In the genomic region with DNA sequence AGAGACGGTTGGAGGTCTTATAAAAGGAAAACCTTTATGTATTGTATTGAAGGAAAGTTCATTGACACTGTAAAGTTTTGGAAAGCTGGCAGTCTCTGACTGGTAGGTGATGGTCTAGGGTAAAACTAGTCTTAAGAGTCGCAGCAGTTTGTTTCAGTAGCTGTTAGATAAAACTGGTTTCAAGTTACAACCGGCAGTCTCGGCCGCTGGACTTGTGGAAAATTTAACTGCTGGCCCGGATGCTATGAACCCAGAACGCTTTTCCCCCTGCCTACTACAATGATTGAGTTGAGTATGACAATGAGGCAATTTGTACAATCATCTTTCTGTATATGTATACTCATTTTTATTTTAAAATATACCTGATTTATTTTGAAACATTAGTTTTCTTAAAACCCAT, we compare ENCODE assay signal across 19 cellular contexts.
A peak's percentile ranks its signal among the peaks of the same experiment; 100 is the strongest.
DNase-seq lines count a peak whose midpoint lies in the region; ATAC-seq and TF ChIP-seq lines count a peak whose summit lies in the region.
"Had no signal": no experiment of that assay in that cellular context is flagged by ENCODE, and none has a peak within 500 bp of the region (broad histone marks: within the 10 kb centered on the region; RNA-seq: fewer than 3 reads in every experiment).

No MANE protein-coding gene starts in this region.

- POLR2A ChIA-PET in HEK293T (lab: Yijun Ruan, JAX) (no interaction called here), PC-9 (lab: Charles Lee; ENCODE audit: unreplicated experiment) (interaction anchor here (0.5 kb wide), 1 partner anchor 9 kb away, joined by 4 read pairs; no protein-coding TSS in a partner anchor)

- H4K20me1 ChIP-seq in GM23338 (replicated peaks; ENCODE audit: insufficient read depth) (no peaks in the 10 kb centered on the region), PC-9 (ENCODE audit: insufficient read depth) (no peaks in the 10 kb centered on the region)

- CTCF ChIA-PET in HEK293T (lab: Yijun Ruan, JAX) (no interaction called here), PC-9 (lab: Charles Lee) (no interaction called here)

- no peak for ATAC-seq in GM23338
- ATAC-seq in GM19467 (IDR thresholded peaks at IDR 0.05; ENCODE audit: unreplicated experiment): no peak
- ATAC-seq: HepG2 had no signal

- no TSS peak for BruUV-seq in PC-9 (replicated peaks; lab: Mats Ljungman, UMichigan)

- H3K4me3 ChIP-seq in GM23338: no peak overlapping the region
- no peak overlapping the region for H3K4me3 ChIP-seq in PC-9

- DNase-seq in GM23338 (ENCODE audit: low spot score) (peak; percentile 4), HEK293T (ENCODE audit: extremely low spot score) (peak; percentile 5), PC-9 (peak in 1 of 2 experiments; percentile 40), left kidney (ENCODE audit: low read depth, low spot score) (peak; percentile 28), medulla oblongata (ENCODE audit: extremely low spot score) (no peak), amniotic stem cell (lab: John Stamatoyannopoulos, UW) (no peak), GM19240 (ENCODE audit: insufficient read length, low spot score) (no peak)
- DNase-seq: ACHN; BE2C; Caco-2; CD4-positive, alpha-beta T cell; GDM1; HCEC 1CT; HFFc6; KBM-7 had no signal

- H3K36me3 ChIP-seq in GM23338 (ENCODE audit: insufficient read depth): no peaks in the 10 kb centered on the region
- no peaks in the 10 kb centered on the region for H3K36me3 ChIP-seq in PC-9 (ENCODE audit: low read depth)
- H3K36me3 ChIP-seq: BE2C had no signal

- no peak for TF ChIP-seq CTCF in GM23338 (conservative IDR thresholded peaks at IDR 0.05; ENCODE audit: low read depth in 2 of 2)
- no peak for TF ChIP-seq CTCF in PC-9 (conservative IDR thresholded peaks at IDR 0.05)

- H3K27ac Mint-ChIP-seq in GM23338: no peak overlapping the region
- H3K27ac Mint-ChIP-seq: CD4-positive, alpha-beta T cell; HFFc6; IgD-negative memory B cell had no signal

- H3F3A ChIP-seq in GM23338 (replicated peaks; ENCODE audit: low read depth): no peaks in the 10 kb centered on the region
- H3F3A ChIP-seq in PC-9 (ENCODE audit: insufficient read depth, low read depth): peaks cover 7% of the 10 kb centered on the region; the same call in 1 of the 2 replicates

- no peak overlapping the region for H3K4me3 Mint-ChIP-seq in GM23338
- H3K4me3 Mint-ChIP-seq: CD4-positive, alpha-beta T cell; HFFc6 had no signal

- peaks cover 3% of the 10 kb centered on the region for H3K27me3 Mint-ChIP-seq in GM23338 (ENCODE audit: insufficient read depth, low read depth, poor library complexity)
- H3K27me3 Mint-ChIP-seq: CD4-positive, alpha-beta T cell; IgD-negative memory B cell had no signal

- no peaks in the 10 kb centered on the region for H3K9me2 ChIP-seq in GM23338 (ENCODE audit: insufficient read depth)
- H3K9me2 ChIP-seq in PC-9 (ENCODE audit: insufficient read depth): no peaks in the 10 kb centered on the region

- no peak overlapping the region for H3K27ac ChIP-seq in GM23338 (ENCODE audit: low read depth)
- H3K27ac ChIP-seq in PC-9: 0 out of 2 replicates have a peak overlapping the region, but pooled peaks have one; percentile 95
- H3K27ac ChIP-seq: C4-2B had no signal

- H3K4me1 ChIP-seq in GM23338 (ENCODE audit: insufficient read depth) (no peaks in the 10 kb centered on the region), PC-9 (replicated peaks; ENCODE audit: insufficient read depth) (peaks cover 15% of the 10 kb centered on the region)
- H3K4me1 ChIP-seq: BE2C, Caco-2 had no signal

- H3K9me3 Mint-ChIP-seq in GM23338: peaks cover 95% of the 10 kb centered on the region

- H3K79me2 ChIP-seq in GM23338 (replicated peaks; ENCODE audit: insufficient read depth): no peaks in the 10 kb centered on the region
- H3K79me2 ChIP-seq in PC-9 (ENCODE audit: low read depth): no peaks in the 10 kb centered on the region

- H3K27me3 ChIP-seq in GM23338 (ENCODE audit: insufficient read depth) (no peaks in the 10 kb centered on the region), PC-9 (ENCODE audit: insufficient read depth, low read depth) (no peaks in the 10 kb centered on the region)
- H3K27me3 ChIP-seq: BE2C had no signal

- no peaks in the 10 kb centered on the region for H3K4me1 Mint-ChIP-seq in GM23338
- H3K4me1 Mint-ChIP-seq: IgD-negative memory B cell had no signal

- H3K4me2 ChIP-seq in GM23338 (no peak overlapping the region), PC-9 (no peak overlapping the region)

- intact Hi-C loops in PC-9 (cut with micrococcal nuclease; ENCODE audit: unreplicated experiment): loop anchor here (2.0 to 10.0 kb wide), 3 partner anchors 91 to 437 kb away; no protein-coding TSS in a partner anchor

- H2AFZ ChIP-seq in GM23338 (no peak overlapping the region), PC-9 (no peak overlapping the region)

- H3K9me3 ChIP-seq in PC-9 (ENCODE audit: insufficient read depth, low read depth): no peaks in the 10 kb centered on the region; the same call in none of the 2 replicates
- H3K9me3 ChIP-seq: BE2C, Caco-2 had no signal

- peaks cover 45% of the 10 kb centered on the region; the same call in 2 of the 3 replicates for H3K36me3 Mint-ChIP-seq in GM23338 (ENCODE audit: low read depth)
- H3K36me3 Mint-ChIP-seq: IgD-negative memory B cell had no signal

TF ChIP-seq in GM23338, 12 proteins besides CTCF, POLR2A, EP300 and RAD21 (continues in another document):
- no peak for TF ChIP-seq POLR2AphosphoS5 (IDR thresholded peaks at IDR 0.05; ENCODE audit: low read depth)
- no peak for TF ChIP-seq STAT1 (IDR thresholded peaks at IDR 0.05; ENCODE audit: unreplicated experiment)
- no peak for TF ChIP-seq EZH2phosphoT487 (IDR thresholded peaks at IDR 0.05; ENCODE audit: unreplicated experiment)
- TF ChIP-seq CREB1 (CRISPR knock-in tag; IDR thresholded peaks at IDR 0.05; ENCODE audit: low read depth): no peak
- TF ChIP-seq EZH2 (IDR thresholded peaks at IDR 0.05; ENCODE audit: low read depth, unreplicated experiment): no peak
- no peak for TF ChIP-seq JUNB (IDR thresholded peaks at IDR 0.05; ENCODE audit: unreplicated experiment)

TF ChIP-seq in HEK293T, 16 proteins besides CTCF, POLR2A, EP300 and RAD21:
- no peak for TF ChIP-seq SUZ12 (IDR thresholded peaks at IDR 0.05)
- TF ChIP-seq, protein P1, sequence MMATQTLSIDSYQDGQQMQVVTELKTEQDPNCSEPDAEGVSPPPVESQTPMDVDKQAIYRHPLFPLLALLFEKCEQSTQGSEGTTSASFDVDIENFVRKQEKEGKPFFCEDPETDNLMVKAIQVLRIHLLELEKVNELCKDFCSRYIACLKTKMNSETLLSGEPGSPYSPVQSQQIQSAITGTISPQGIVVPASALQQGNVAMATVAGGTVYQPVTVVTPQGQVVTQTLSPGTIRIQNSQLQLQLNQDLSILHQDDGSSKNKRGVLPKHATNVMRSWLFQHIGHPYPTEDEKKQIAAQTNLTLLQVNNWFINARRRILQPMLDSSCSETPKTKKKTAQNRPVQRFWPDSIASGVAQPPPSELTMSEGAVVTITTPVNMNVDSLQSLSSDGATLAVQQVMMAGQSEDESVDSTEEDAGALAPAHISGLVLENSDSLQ (IDR thresholded peaks at IDR 0.05): no peak
- TF ChIP-seq TARDBP (IDR thresholded peaks at IDR 0.05): no peak
- TF ChIP-seq BHLHE40 (IDR thresholded peaks at IDR 0.05; ENCODE audit: borderline replicate concordance): no peak
- no peak for TF ChIP-seq ARNT (IDR thresholded peaks at IDR 0.05)
- no peak for TF ChIP-seq CTBP1 (IDR thresholded peaks at IDR 0.05; ENCODE audit: borderline replicate concordance)
- TF ChIP-seq LEF1 (IDR thresholded peaks at IDR 0.05; ENCODE audit: borderline replicate concordance): no peak
- no peak for TF ChIP-seq ELF4 (IDR thresholded peaks at IDR 0.05)
- no peak for TF ChIP-seq L3MBTL2 (conservative IDR thresholded peaks at IDR 0.05)
- TF ChIP-seq NFRKB (IDR thresholded peaks at IDR 0.05): no peak
- no peak for TF ChIP-seq SP1 (IDR thresholded peaks at IDR 0.05)
- TF ChIP-seq HDGF (IDR thresholded peaks at IDR 0.05; ENCODE audit: borderline replicate concordance): no peak
- TF ChIP-seq FOXA1 (IDR thresholded peaks at IDR 0.05): no peak
- TF ChIP-seq FOXK2 (IDR thresholded peaks at IDR 0.05): no peak
- no peak for TF ChIP-seq FOXM1 (IDR thresholded peaks at IDR 0.05; ENCODE audit: borderline replicate concordance)
- TF ChIP-seq ZNF384 (IDR thresholded peaks at IDR 0.05): no peak

Comparison
In these comparisons a context has a peak if more than half of its experiments do, and no peak if none do; other contexts are left out.
1. DNase-seq: peak in GM23338 (single experiment), HEK293T (single experiment) and left kidney (single experiment); none in medulla oblongata (single experiment), amniotic stem cell (single experiment) and GM19240 (single experiment).